In the genomic region with DNA sequence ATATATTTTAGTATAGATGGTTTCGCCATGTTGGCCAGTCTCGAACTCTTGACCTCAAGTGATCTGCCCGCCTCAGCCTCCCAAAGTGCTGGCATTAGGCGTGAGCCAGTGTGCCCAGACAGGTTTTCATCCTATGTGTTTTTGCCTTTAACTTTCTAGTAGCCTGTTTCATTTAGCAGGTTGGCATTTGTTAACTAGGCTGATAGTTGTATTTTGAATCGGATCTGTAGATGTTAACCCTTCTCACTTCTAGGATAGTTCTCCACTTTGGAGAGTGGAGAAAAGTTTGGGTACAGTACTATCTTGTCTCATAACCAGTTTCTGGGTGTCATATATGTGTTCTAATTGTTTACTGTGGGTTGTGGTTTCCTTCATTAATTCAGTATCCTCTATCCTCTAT, we compare ENCODE assay signal across 18 cellular contexts. TPM values are rescaled to one million over a fixed set of nuclear protein-coding genes. Genes with fewer than 3 reads are reported as not detected.
DNase-seq lines count a peak whose midpoint lies in the region; ATAC-seq and TF ChIP-seq lines count a peak whose summit lies in the region.
"Had no signal": no experiment of that assay in that cellular context is flagged by ENCODE, and none has a peak within 500 bp of the region (broad histone marks: within the 10 kb centered on the region; RNA-seq: fewer than 3 reads in every experiment).

No MANE protein-coding gene starts in this region.

- no peaks in the 10 kb centered on the region for H3K9me2 ChIP-seq in GM23338 (ENCODE audit: insufficient read depth)

- no peaks in the 10 kb centered on the region for H3K4me1 ChIP-seq in GM23338 (ENCODE audit: insufficient read depth)

- no peak overlapping the region for H3K27ac ChIP-seq in GM23338 (ENCODE audit: low read depth)
- H3K27ac ChIP-seq: BLaER1 treated with 17β-estradiol and CSF1 and Interleukin-3, amounts not matched to agents 10 nM and 100 nM; PC-9 had no signal

- no peak overlapping the region for H3K4me2 ChIP-seq in GM23338
- H3K4me2 ChIP-seq: BLaER1 treated with 17β-estradiol and CSF1 and Interleukin-3, amounts not matched to agents 10 nM and 100 nM; PC-9 had no signal

- TF ChIP-seq CTCF in GM23338 (conservative IDR thresholded peaks at IDR 0.05; ENCODE audit: low read depth in 2 of 2) (no peak), neural crest cell (conservative IDR thresholded peaks at IDR 0.05) (no peak)

- H3K9me3 Mint-ChIP-seq in GM23338 (no peaks in the 10 kb centered on the region), neural crest cell (no peaks in the 10 kb centered on the region)
- no peaks in the 10 kb centered on the region for H3K9me3 Mint-ChIP-seq in activated naive CD8-positive, alpha-beta T cell (ENCODE audit: low read depth)
- H3K9me3 Mint-ChIP-seq: CD8-positive, alpha-beta memory T cell had no signal

- H3K27me3 Mint-ChIP-seq in GM23338 (ENCODE audit: insufficient read depth, low read depth, poor library complexity) (peaks cover 9% of the 10 kb centered on the region), neural crest cell (ENCODE audit: low read depth) (no peaks in the 10 kb centered on the region)
- no peaks in the 10 kb centered on the region for H3K27me3 Mint-ChIP-seq in activated naive CD8-positive, alpha-beta T cell
- H3K27me3 Mint-ChIP-seq: CD8-positive, alpha-beta memory T cell had no signal

- H2AFZ ChIP-seq in GM23338, result no peak overlapping the region
- H2AFZ ChIP-seq: PC-9 had no signal

- peaks cover 73% of the 10 kb centered on the region for H4K20me1 ChIP-seq in GM23338 (replicated peaks; ENCODE audit: insufficient read depth)

- peaks cover 68% of the 10 kb centered on the region for H3K36me3 Mint-ChIP-seq in GM23338 (ENCODE audit: low read depth)
- H3K36me3 Mint-ChIP-seq in activated naive CD8-positive, alpha-beta T cell, result peaks cover 18% of the 10 kb centered on the region
- H3K36me3 Mint-ChIP-seq in neural crest cell (ENCODE audit: low read depth), result peaks cover 34% of the 10 kb centered on the region

- no peak for ATAC-seq in GM23338
- no peak for ATAC-seq in GM19351 (IDR thresholded peaks at IDR 0.05; ENCODE audit: unreplicated experiment)

- no peak overlapping the region for H3K27ac Mint-ChIP-seq in GM23338
- H3K27ac Mint-ChIP-seq in activated naive CD8-positive, alpha-beta T cell, result peak overlapping the region; percentile 86
- no peak overlapping the region for H3K27ac Mint-ChIP-seq in neural crest cell (ENCODE audit: unreplicated experiment)

- H3K4me3 Mint-ChIP-seq in GM23338, result no peak overlapping the region
- H3K4me3 Mint-ChIP-seq in activated naive CD8-positive, alpha-beta T cell, result peak overlapping the region; percentile 44
- peak overlapping the region; percentile 26 for H3K4me3 Mint-ChIP-seq in neural crest cell
- H3K4me3 Mint-ChIP-seq: CD8-positive, alpha-beta memory T cell had no signal

- peaks cover 81% of the 10 kb centered on the region for H3F3A ChIP-seq in GM23338 (replicated peaks; ENCODE audit: low read depth)

- H3K36me3 ChIP-seq in GM23338 (ENCODE audit: insufficient read depth), result peaks cover 47% of the 10 kb centered on the region

- H3K4me1 Mint-ChIP-seq in GM23338 (peaks cover 2% of the 10 kb centered on the region; the same call in 1 of the 3 replicates), neural crest cell (no peaks in the 10 kb centered on the region)
- peaks cover 33% of the 10 kb centered on the region for H3K4me1 Mint-ChIP-seq in activated naive CD8-positive, alpha-beta T cell (ENCODE audit: low read depth)

- DNase-seq in activated T-cell treated with anti-CD3 and anti-CD28 coated beads, Interleukin-2, amount 50 U/mL, for 1 hour, result peak; percentile 4
- DNase-seq in activated T-cell treated with anti-CD3 and anti-CD28 coated beads for 4 hours (no peak), GM23338 (ENCODE audit: low spot score) (no peak), neural crest cell (ENCODE audit: low read depth, low spot score) (no peak), SIG-M5 treated with dmso at 0.1 percent for 504 hours (lab: John Stamatoyannopoulos, UW; ENCODE audit: unreplicated experiment) (no peak)
- DNase-seq: CD8-positive, alpha-beta memory T cell; DND-41; KBM-7; NCI-H1048; NCI-H1436 treated with DMSO at 0.1 percent for 48 hours; NCI-H2081; NCI-H510A treated with DMSO at 0.1 percent for 48 hours; PC-9 had no signal

- H3K27me3 ChIP-seq in GM23338 (ENCODE audit: insufficient read depth), result no peaks in the 10 kb centered on the region
- H3K27me3 ChIP-seq: BLaER1 treated with 17β-estradiol and CSF1 and Interleukin-3, amounts not matched to agents 10 nM and 100 nM had no signal

- no peak overlapping the region for H3K4me3 ChIP-seq in GM23338
- H3K4me3 ChIP-seq: BLaER1 treated with 17β-estradiol and CSF1 and Interleukin-3, amounts not matched to agents 10 nM and 100 nM; PC-9 had no signal

- peaks cover 48% of the 10 kb centered on the region for H3K79me2 ChIP-seq in GM23338 (replicated peaks; ENCODE audit: insufficient read depth)

TF ChIP-seq in GM23338, 12 proteins besides CTCF, POLR2A, EP300 and RAD21:
- TF ChIP-seq EZH2phosphoT487 (IDR thresholded peaks at IDR 0.05; ENCODE audit: unreplicated experiment) (no peak), POLR2AphosphoS5 (IDR thresholded peaks at IDR 0.05; ENCODE audit: low read depth) (peak; percentile 6; the same call in 1 of the 2 replicates)

RNA-seq across cellular contexts. Expression of a gene that starts 7.3 kb away (rescaled TPM):
- 0.56 TPM in 1 of 2 replicates, not detected in the other for total RNA-seq in GM23338 (2014; rRNA removed; shearing (Covaris generic))
- polyA plus RNA-seq in GM23338 (2016; fragmentation: Nextera tagmentation; extraction: Ambion mirVana), result 0.75 and 0.86 TPM in 2 replicates
- total RNA-seq in neural crest cell, result 2.4 TPM in 2 replicates
- total RNA-seq: M059J, SK-MEL-5 had no signal
- polyA plus RNA-seq: CD8-positive, alpha-beta memory T cell had no signal

RNA-seq across cellular contexts. Expression of a gene that starts 24.5 kb away (rescaled TPM):
- total RNA-seq in GM23338 (2014; rRNA removed; shearing (Covaris generic)), result 2,727 and 5,242 TPM in 2 replicates
- 3,739 and 3,980 TPM in 2 replicates for polyA plus RNA-seq in GM23338 (2016; fragmentation: Nextera tagmentation; extraction: Ambion mirVana)
- 2,514 and 2,574 TPM in 2 replicates for total RNA-seq in neural crest cell
